Comparison of ENCODE assay signal across 18 cellular contexts in the genomic region with DNA sequence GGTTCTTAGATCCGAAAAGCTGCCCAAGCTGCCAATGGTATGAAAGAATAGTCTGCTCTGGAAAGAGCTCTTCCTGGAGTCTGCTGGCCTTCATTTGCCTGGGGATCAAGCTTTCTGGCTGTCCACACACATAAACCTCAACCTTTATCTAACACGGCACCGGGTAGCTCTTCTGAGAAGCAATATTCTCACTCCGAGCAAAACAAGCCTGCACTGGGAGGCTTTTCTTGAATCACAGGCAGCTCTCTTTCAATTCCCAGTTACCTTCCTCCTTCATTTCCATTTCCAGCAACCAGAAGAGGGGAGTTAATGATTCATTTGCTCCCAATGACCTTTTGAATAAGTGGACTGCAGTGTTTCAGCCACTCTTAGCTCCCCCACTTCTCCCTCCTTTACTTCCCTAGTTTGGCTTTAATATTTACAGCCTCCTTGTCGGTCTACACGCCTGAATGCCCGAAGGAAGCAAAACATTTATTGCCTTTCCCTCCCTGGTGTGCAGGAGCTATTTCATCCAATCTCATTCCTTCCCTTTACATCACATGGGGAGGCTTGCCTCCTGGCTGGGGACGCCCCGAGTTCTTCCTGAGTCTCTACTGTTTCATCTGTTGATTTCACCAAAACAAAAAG.
DNase-seq lines count a peak whose midpoint lies in the region; ATAC-seq, FAIRE-seq and TF ChIP-seq lines count a peak whose summit lies in the region.
"Had no signal": no experiment of that assay in that cellular context is flagged by ENCODE, and none has a peak within 500 bp of the region (broad histone marks: within the 10 kb centered on the region; RNA-seq: fewer than 3 reads in every experiment).

No MANE protein-coding gene starts in this region.

- H3K4me3 Mint-ChIP-seq in activated T-cell treated with anti-CD3 and anti-CD28 coated beads, Interleukin-2, amount 50 U/mL, for 72 hours = no peak overlapping the region
- H3K4me3 Mint-ChIP-seq: activated CD8-positive, alpha-beta memory T cell treated with anti-CD3 and anti-CD28 coated beads, Interleukin-2, amount 10 ng/mL, durations not matched to agents 7 days and 5 days; activated naive CD8-positive, alpha-beta T cell; immature natural killer cell; natural killer cell had no signal

- dilution Hi-C loops in keratinocyte (cut with MboI; ENCODE audit: extremely low pct_ligation_motif_present, low sequenced_read_pairs) = no loop called here

- in situ Hi-C loops in astrocyte of the spinal cord (cut with HindIII; ENCODE audit: low sequenced_read_pairs) = no loop called here

- H3K9me3 Mint-ChIP-seq in activated T-cell treated with anti-CD3 and anti-CD28 coated beads, Interleukin-2, amount 50 U/mL, for 72 hours = no peaks in the 10 kb centered on the region
- H3K9me3 Mint-ChIP-seq: immature natural killer cell, natural killer cell had no signal

- peak overlapping the region; percentile 86 for H3K4me2 ChIP-seq in keratinocyte (ENCODE audit: control insufficient read depth, extremely low read depth, insufficient read depth, low read depth, low read length)
- H3K4me2 ChIP-seq: KMS-11 had no signal

- 51 to 52% methylated on average over 9 of the region's 9 CpGs for WGBS in pancreas, 2 donors
- 73% methylated on average over 9 of the region's 9 CpGs for WGBS in esophagus muscularis mucosa

- H4K20me1 ChIP-seq in keratinocyte (ENCODE audit: control insufficient read depth, extremely low read depth, insufficient read depth, low read length) = no peaks in the 10 kb centered on the region

- no peaks in the 10 kb centered on the region for H3K36me3 Mint-ChIP-seq in activated T-cell treated with anti-CD3 and anti-CD28 coated beads, Interleukin-2, amount 50 U/mL, for 72 hours (ENCODE audit: insufficient read depth in 2 of 2)
- H3K36me3 Mint-ChIP-seq: activated CD8-positive, alpha-beta memory T cell treated with anti-CD3 and anti-CD28 coated beads, Interleukin-2, amount 10 ng/mL, durations not matched to agents 7 days and 5 days; activated naive CD8-positive, alpha-beta T cell; immature natural killer cell; natural killer cell had no signal

- DNase-seq in AG09309 (ENCODE audit: low read depth) (no peak), astrocyte of the spinal cord (ENCODE audit: low read depth, low spot score) (peak; percentile 59), keratinocyte (ENCODE audit: low read depth, low spot score) (no peak), pancreas (no peak), esophagus muscularis mucosa (ENCODE audit: extremely low spot score) (no peak), NCI-H2196 treated with DMSO at 0.1 percent for 48 hours (lab: John Stamatoyannopoulos, UW; ENCODE audit: unreplicated experiment) (no peak)
- no peak for DNase-seq in activated T-cell treated with anti-CD3 and anti-CD28 coated beads, Interleukin-2, amount 50 U/mL, for 72 hours
- DNase-seq: activated CD8-positive, alpha-beta memory T cell treated with anti-CD3 and anti-CD28 coated beads, Interleukin-2, amount 10 ng/mL, durations not matched to agents 7 days and 5 days; DMS 273 treated with DMSO at 0.1 percent for 48 hours; immature natural killer cell; natural killer cell; NCI-H1694 had no signal

- no peak for TF ChIP-seq POLR2A in esophagus muscularis mucosa (IDR thresholded peaks at IDR 0.05; ENCODE audit: low read depth)

- H3K9me3 ChIP-seq in keratinocyte (ENCODE audit: control insufficient read depth, low read depth, low read length) (no peaks in the 10 kb centered on the region), pancreas (no peaks in the 10 kb centered on the region), esophagus muscularis mucosa (no peaks in the 10 kb centered on the region)

- TF ChIP-seq CTCF in AG09309 (IDR thresholded peaks at IDR 0.05; ENCODE audit: control insufficient read depth, insufficient read depth, low read depth, low read length, missing control alignments) (no peak), astrocyte of the spinal cord (IDR thresholded peaks at IDR 0.05; ENCODE audit: low read depth, low read length) (no peak), keratinocyte (optimal IDR thresholded peaks at IDR 0.05 in 1 of 3, IDR thresholded peaks at IDR 0.05 in 1 of 3, conservative IDR thresholded peaks at IDR 0.05 in 1 of 3; ENCODE audit: extremely low read depth in 1 of 3, insufficient read depth in 2 of 3, low read length in 3 of 3) (no peak), pancreas (IDR thresholded peaks at IDR 0.05) (no peak), esophagus muscularis mucosa (IDR thresholded peaks at IDR 0.05) (no peak)

- peak overlapping the region; percentile 39 for H2AFZ ChIP-seq in keratinocyte (ENCODE audit: control insufficient read depth, low read length)

- peaks cover 64% of the 10 kb centered on the region for H3K4me1 ChIP-seq in keratinocyte (ENCODE audit: control insufficient read depth, extremely low read depth, insufficient read depth, low read length)
- no peaks in the 10 kb centered on the region for H3K4me1 ChIP-seq in pancreas
- peaks cover 0 to 8% (median 0%) of the 10 kb centered on the region in 4 donors for H3K4me1 ChIP-seq in esophagus muscularis mucosa

- no peak overlapping the region for H3K27ac Mint-ChIP-seq in activated T-cell treated with anti-CD3 and anti-CD28 coated beads, Interleukin-2, amount 50 U/mL, for 72 hours
- H3K27ac Mint-ChIP-seq: activated CD8-positive, alpha-beta memory T cell treated with anti-CD3 and anti-CD28 coated beads, Interleukin-2, amount 10 ng/mL, durations not matched to agents 7 days and 5 days; activated naive CD8-positive, alpha-beta T cell; natural killer cell had no signal

- peak; percentile 72 for FAIRE-seq in keratinocyte (lab: Jason Lieb, UNC)
- no peak for FAIRE-seq in pancreas (lab: Jason Lieb, UNC)
- FAIRE-seq: colon had no signal

- H3K79me2 ChIP-seq in keratinocyte (ENCODE audit: control insufficient read depth, insufficient read depth, low read length) = peaks cover 2% of the 10 kb centered on the region

- peaks cover 3 to 13% of the 10 kb centered on the region in 2 experiments for H3K36me3 ChIP-seq in keratinocyte (ENCODE audit: control insufficient read depth in 2 of 2, extremely low read depth in 1 of 2, insufficient read depth in 2 of 2, low read length in 2 of 2)
- H3K36me3 ChIP-seq in pancreas = no peaks in the 10 kb centered on the region
- no peaks in the 10 kb centered on the region for H3K36me3 ChIP-seq in esophagus muscularis mucosa

- H3K27me3 ChIP-seq in keratinocyte (ENCODE audit: control insufficient read depth, extremely low read depth, insufficient read depth, low read length) (no peaks in the 10 kb centered on the region), pancreas (no peaks in the 10 kb centered on the region), esophagus muscularis mucosa (no peaks in the 10 kb centered on the region)

- H3K27me3 Mint-ChIP-seq in activated T-cell treated with anti-CD3 and anti-CD28 coated beads, Interleukin-2, amount 50 U/mL, for 72 hours (ENCODE audit: low read depth) = peaks cover 40% of the 10 kb centered on the region

- no peak for TF ChIP-seq EP300 in esophagus muscularis mucosa (IDR thresholded peaks at IDR 0.05)

- ATAC-seq in pancreas (peak; percentile 52 to 88 (median 78)), HG03520 (IDR thresholded peaks at IDR 0.05; ENCODE audit: unreplicated experiment) (no peak)
- no peak for ATAC-seq in activated T-cell treated with anti-CD3 and anti-CD28 coated beads, Interleukin-2, amount 50 U/mL, for 72 hours (replicated peaks in 1 of 2)
- ATAC-seq: activated CD8-positive, alpha-beta memory T cell treated with anti-CD3 and anti-CD28 coated beads, Interleukin-2, amount 10 ng/mL, durations not matched to agents 7 days and 5 days; natural killer cell had no signal

- H3K4me3 ChIP-seq in AG09309 (ENCODE audit: control insufficient read depth, low read depth, low read length) (peak overlapping the region; percentile 14), astrocyte of the spinal cord (ENCODE audit: low read depth, low read length) (peak overlapping the region; percentile 45), keratinocyte (ENCODE audit: control insufficient read depth in 2 of 3, extremely low read depth in 1 of 3, insufficient read depth in 2 of 3, low read depth in 1 of 3, low read length in 3 of 3) (peak overlapping the region; percentile 9 to 63 (median 50)), pancreas (peak overlapping the region in 2 of 4 donors; percentile 17 to 20), esophagus muscularis mucosa (no peak overlapping the region)
- H3K4me3 ChIP-seq: SK-N-MC had no signal

- peak overlapping the region; percentile 66 for H3K9ac ChIP-seq in keratinocyte (ENCODE audit: control insufficient read depth, extremely low read depth, insufficient read depth, low read length)
- H3K9ac ChIP-seq: KMS-11 had no signal

- H3K27ac ChIP-seq in keratinocyte (ENCODE audit: control insufficient read depth, insufficient read depth, low read length) (peak overlapping the region; percentile 90), pancreas (peak overlapping the region in 3 of 4 donors; percentile 25 to 64 (median 39)), esophagus muscularis mucosa (replicated peaks in 1 of 4) (no peak overlapping the region)
- H3K27ac ChIP-seq: KMS-11, SK-N-MC, VCaP had no signal

- H3K4me1 Mint-ChIP-seq in activated T-cell treated with anti-CD3 and anti-CD28 coated beads, Interleukin-2, amount 50 U/mL, for 72 hours (ENCODE audit: low read depth) = no peaks in the 10 kb centered on the region
- H3K4me1 Mint-ChIP-seq: activated CD8-positive, alpha-beta memory T cell treated with anti-CD3 and anti-CD28 coated beads, Interleukin-2, amount 10 ng/mL, durations not matched to agents 7 days and 5 days; immature natural killer cell; natural killer cell had no signal

- H3K9me1 ChIP-seq in keratinocyte (ENCODE audit: control insufficient read depth, extremely low read depth, insufficient read depth, low read length) = peaks cover 2% of the 10 kb centered on the region

- intact Hi-C loops in pancreas (cut with DNase I) = no loop called here
- intact Hi-C loops in esophagus muscularis mucosa (cut with DNase I) = no loop called here

Comparison
In these comparisons a context has a peak if more than half of its experiments do, and no peak if none do; other contexts are left out.
1. H3K4me3 ChIP-seq: peak in AG09309 (single experiment), astrocyte of the spinal cord (single experiment) and keratinocyte (3 of 3); none in esophagus muscularis mucosa (0 of 4).
2. H3K27ac ChIP-seq: peak in keratinocyte (single experiment) and pancreas (3 of 4); none in esophagus muscularis mucosa (0 of 4).
3. ATAC-seq: peak in pancreas (4 of 4); none in HG03520 (single experiment) and activated T-cell treated with anti-CD3 and anti-CD28 coated beads, Interleukin-2, amount 50 U/mL, for 72 hours (0 of 2).